In genomic region chr12:54337854-54338650, GRCh38 we compare ENCODE assay signal across 13 cellular contexts. TPM values are rescaled to one million over a fixed set of nuclear protein-coding genes. Genes with fewer than 3 reads are reported as not detected.
DNase-seq lines count a peak whose midpoint lies in the region; ATAC-seq, FAIRE-seq and TF ChIP-seq lines count a peak whose summit lies in the region.
"Had no signal": no experiment of that assay in that cellular context is flagged by ENCODE, and none has a peak within 500 bp of the region (broad histone marks: within the 10 kb centered on the region; RNA-seq: fewer than 3 reads in every experiment).

No MANE protein-coding gene starts in this region.

- no peak overlapping the region for H3K27ac Mint-ChIP-seq in astrocyte (ENCODE audit: unreplicated experiment)
- H3K27ac Mint-ChIP-seq: activated T-cell treated with anti-CD3 and anti-CD28 coated beads, Interleukin-2, amount 50 U/mL, for 72 hours had no signal

- H3K36me3 Mint-ChIP-seq in astrocyte (ENCODE audit: low read depth, unreplicated experiment), result peaks cover 21% of the 10 kb centered on the region

- no peak overlapping the region for H2AFZ ChIP-seq in astrocyte (ENCODE audit: low read depth, low read length)
- H2AFZ ChIP-seq in parathyroid adenoma, result no peak overlapping the region

- H3K4me1 ChIP-seq in astrocyte (ENCODE audit: insufficient read depth, low read length) (peaks cover 10% of the 10 kb centered on the region), parathyroid adenoma (peaks cover 5% of the 10 kb centered on the region)

- H3K9me3 Mint-ChIP-seq in astrocyte (ENCODE audit: unreplicated experiment), result no peaks in the 10 kb centered on the region
- H3K9me3 Mint-ChIP-seq: activated T-cell treated with anti-CD3 and anti-CD28 coated beads, Interleukin-2, amount 50 U/mL, for 72 hours had no signal

- peak; percentile 17; the same call in 1 of the 2 replicates for TF ChIP-seq CTCF in AG10803 (conservative IDR thresholded peaks at IDR 0.05; ENCODE audit: low read length)
- no peak for TF ChIP-seq CTCF in astrocyte (IDR thresholded peaks at IDR 0.05; ENCODE audit: insufficient read depth, low read depth, low read length)
- TF ChIP-seq CTCF in parathyroid adenoma (IDR thresholded peaks at IDR 0.05), result no peak

- peak; percentile 64 for ATAC-seq in left ventricle myocardium superior
- ATAC-seq: activated T-cell treated with anti-CD3 and anti-CD28 coated beads, Interleukin-2, amount 50 U/mL, for 72 hours had no signal

- no peaks in the 10 kb centered on the region for H3K27me3 Mint-ChIP-seq in astrocyte (ENCODE audit: low read depth, unreplicated experiment)

- peak overlapping the region; percentile 47 for H3K4me3 Mint-ChIP-seq in astrocyte (ENCODE audit: unreplicated experiment)
- H3K4me3 Mint-ChIP-seq: activated T-cell treated with anti-CD3 and anti-CD28 coated beads, Interleukin-2, amount 50 U/mL, for 72 hours had no signal

- H3K79me2 ChIP-seq in astrocyte (ENCODE audit: insufficient read depth, low read length) (peaks cover 60% of the 10 kb centered on the region), parathyroid adenoma (peaks cover 20% of the 10 kb centered on the region)

- H3K27me3 ChIP-seq in astrocyte (ENCODE audit: insufficient read depth, low read length) (no peaks in the 10 kb centered on the region), parathyroid adenoma (ENCODE audit: control insufficient read depth, insufficient read depth, low read length) (no peaks in the 10 kb centered on the region)
- H3K27me3 ChIP-seq: gastrocnemius medialis had no signal

- no peak for FAIRE-seq in astrocyte (lab: Jason Lieb, UNC)

- H3K4me2 ChIP-seq in astrocyte (ENCODE audit: low read length) (peak overlapping the region; percentile 32), parathyroid adenoma (ENCODE audit: low read length) (peak overlapping the region; percentile 1)

- H3K36me3 ChIP-seq in astrocyte (ENCODE audit: insufficient read depth, low read length), result peaks cover 15% of the 10 kb centered on the region
- H3K36me3 ChIP-seq in parathyroid adenoma (ENCODE audit: control insufficient read depth, insufficient read depth, low read length), result no peaks in the 10 kb centered on the region

- H3K9me3 ChIP-seq in astrocyte (ENCODE audit: insufficient read depth, low read depth, low read length), result no peaks in the 10 kb centered on the region
- no peaks in the 10 kb centered on the region for H3K9me3 ChIP-seq in parathyroid adenoma (ENCODE audit: control insufficient read depth, low read length)
- H3K9me3 ChIP-seq: gastrocnemius medialis had no signal

- peaks cover 82% of the 10 kb centered on the region for H4K20me1 ChIP-seq in astrocyte (ENCODE audit: insufficient read depth, low read length)

- H3K9ac ChIP-seq in astrocyte (ENCODE audit: low read length) (no peak overlapping the region), parathyroid adenoma (no peak overlapping the region)

- DNase-seq in AG10803 (ENCODE audit: low read depth) (no peak), astrocyte (ENCODE audit: low read depth) (no peak), left ventricle myocardium superior (no peak), NCI-H69 (lab: John Stamatoyannopoulos, UW) (no peak), epidermal melanocyte (ENCODE audit: insufficient read length, low spot score) (no peak)
- DNase-seq in effector CD4-positive, alpha-beta T cell, result no peak
- DNase-seq in stimulated activated CD4-positive, alpha-beta T cell treated with anti-CD3 and anti-CD28 coated beads, Interleukin-2, amount 100 ng/mL, for 48 hours, result no peak
- DNase-seq: activated T-cell treated with anti-CD3 and anti-CD28 coated beads, Interleukin-2, amount 50 U/mL, for 72 hours; central memory CD4-positive, alpha-beta T cell; gastrocnemius medialis; SHP77 treated with DMSO at 0.1 percent for 48 hours had no signal

- no peak overlapping the region for H3K27ac ChIP-seq in astrocyte (ENCODE audit: low read depth, low read length)
- H3K27ac ChIP-seq in parathyroid adenoma, result no peak overlapping the region

- intact Hi-C loops in left ventricle myocardium superior (cut with micrococcal nuclease), result no loop called here

- peaks cover 38% of the 10 kb centered on the region for H3K4me1 Mint-ChIP-seq in astrocyte (ENCODE audit: low read depth, unreplicated experiment)

- no peak overlapping the region for H3K4me3 ChIP-seq in AG10803 (ENCODE audit: low read length)
- H3K4me3 ChIP-seq in astrocyte (ENCODE audit: insufficient read depth, low read depth, low read length), result no peak overlapping the region
- no peak overlapping the region for H3K4me3 ChIP-seq in parathyroid adenoma (ENCODE audit: low read depth, low read length)
- H3K4me3 ChIP-seq: gastrocnemius medialis had no signal

RNA-seq across cellular contexts. Expression of gene COPZ1, which starts 13.1 kb away (rescaled TPM):
- total RNA-seq in astrocyte (134 and 136 TPM in 2 replicates), left ventricle myocardium superior (114 TPM)

RNA-seq across cellular contexts. Expression of gene GPR84, which starts 26.2 kb away (rescaled TPM):
- total RNA-seq in astrocyte, result not detected in 2 replicates
- not detected for total RNA-seq in left ventricle myocardium superior
- total RNA-seq: Daoy had no signal

RNA-seq across cellular contexts. Expression of gene NFE2, which starts 37.2 kb away (rescaled TPM):
- total RNA-seq in astrocyte (0.29 and 0.41 TPM in 2 replicates), left ventricle myocardium superior (0.74 TPM)
- total RNA-seq: Daoy had no signal

RNA-seq across cellular contexts. Expression of gene ZNF385A, which starts 46.5 kb away (rescaled TPM):
- 23.0 and 24.4 TPM in 2 replicates for total RNA-seq in astrocyte
- total RNA-seq in left ventricle myocardium superior, result 7.7 TPM

RNA-seq across cellular contexts. Expression of gene HNRNPA1, which starts 57.5 kb away (rescaled TPM):
- total RNA-seq in astrocyte (484 and 612 TPM in 2 replicates), left ventricle myocardium superior (450 TPM)
